22 cellular contexts compared by ENCODE assay signal in the genomic region with DNA sequence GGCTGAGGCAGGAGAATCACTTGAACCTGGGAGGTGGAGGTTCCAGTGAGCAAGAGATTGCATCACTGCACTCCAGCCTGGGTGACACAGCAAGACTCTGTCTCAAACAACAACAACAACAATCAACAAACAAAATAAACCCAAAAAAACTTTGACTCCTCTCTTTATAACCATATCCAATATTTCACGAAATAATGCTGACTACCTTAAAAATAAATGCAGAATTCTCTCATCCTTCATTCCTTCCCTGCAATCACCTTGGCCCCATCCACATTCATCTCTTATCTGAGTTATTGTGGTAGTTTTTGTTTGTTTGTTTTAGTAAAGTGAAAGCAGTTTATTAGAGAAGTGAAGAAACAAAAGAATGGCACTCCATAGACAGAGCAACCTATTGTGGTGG. TPM values are rescaled to one million over a fixed set of nuclear protein-coding genes. Genes with fewer than 3 reads are reported as not detected.
DNase-seq lines count a peak whose midpoint lies in the region; ATAC-seq, FAIRE-seq and TF ChIP-seq lines count a peak whose summit lies in the region.
"Had no signal": no experiment of that assay in that cellular context is flagged by ENCODE, and none has a peak within 500 bp of the region (broad histone marks: within the 10 kb centered on the region; RNA-seq: fewer than 3 reads in every experiment).

No MANE protein-coding gene starts in this region.

- DNase-seq in A549 (ENCODE audit: low read depth in 1 of 2, low spot score in 1 of 2) = no peak
- DNase-seq in K562 (ENCODE audit: extremely low read depth in 1 of 4, low spot score in 3 of 4) = no peak
- DNase-seq in neural progenitor cell (ENCODE audit: low spot score) = no peak
- no peak for DNase-seq in NCI-H128 (lab: John Stamatoyannopoulos, UW; ENCODE audit: unreplicated experiment)
- DNase-seq: 8988T; C1 segment of cervical spinal cord; Calu3; CD4-positive, alpha-beta memory T cell; COR-L47; DMS53; DMS79 treated with DMSO at 0.1 percent for 48 hours; GF-D8; GOT3; HCEC 1CT had no signal

- in situ Hi-C loops in K562 (cut with MboI) = no loop called here

- no peak for ATAC-seq in A549
- ATAC-seq in K562 = no peak
- no peak for ATAC-seq in HG03565 (IDR thresholded peaks at IDR 0.05; ENCODE audit: unreplicated experiment)

- intact Hi-C loops in K562 (cut with micrococcal nuclease) = no loop called here

- peaks cover 9% of the 10 kb centered on the region for H3K4me1 Mint-ChIP-seq in neural progenitor cell

- H3K4me3 ChIP-seq in A549 (no peak overlapping the region), K562 (no peak overlapping the region), neural progenitor cell (no peak overlapping the region)

- H3K27ac Mint-ChIP-seq in neural progenitor cell = no peak overlapping the region
- H3K27ac Mint-ChIP-seq: CD4-positive, alpha-beta memory T cell had no signal

- no peaks in the 10 kb centered on the region for H3K9me3 Mint-ChIP-seq in neural progenitor cell

- TF ChIP-seq EP300 in A549 (IDR thresholded peaks at IDR 0.05) (no peak), K562 (IDR thresholded peaks at IDR 0.05; ENCODE audit: low read length) (no peak)

- 2% methylated on average over 1 of the region's 1 CpG for WGBS in A549 (ENCODE audit: missing lambda C conversion rate)
- 0% methylated on average over 1 of the region's 1 CpG for WGBS in K562 (ENCODE audit: insufficient coverage, low coverage, missing lambda C conversion rate)

- H3K4me3 Mint-ChIP-seq in neural progenitor cell = peak overlapping the region; percentile 56
- H3K4me3 Mint-ChIP-seq: CD4-positive, alpha-beta memory T cell had no signal

- H2AFZ ChIP-seq in K562 (ENCODE audit: low read depth, low read length) (no peak overlapping the region), neural progenitor cell (replicated peaks) (no peak overlapping the region)

- H3K36me3 ChIP-seq in K562 (ENCODE audit: control insufficient read depth, insufficient read depth, low read length) (no peaks in the 10 kb centered on the region), neural progenitor cell (no peaks in the 10 kb centered on the region)

- H3K9me3 ChIP-seq in A549 (no peaks in the 10 kb centered on the region), K562 (replicated peaks; ENCODE audit: control insufficient read depth, insufficient read depth, low read depth, low read length) (no peaks in the 10 kb centered on the region), neural progenitor cell (ENCODE audit: low read depth) (no peaks in the 10 kb centered on the region)

- peaks cover 5% of the 10 kb centered on the region for H3F3A ChIP-seq in neural progenitor cell (ENCODE audit: low read depth)

- no peak for TF ChIP-seq RAD21 in A549 (conservative IDR thresholded peaks at IDR 0.05 in 1 of 2, IDR thresholded peaks at IDR 0.05 in 1 of 2)
- no peak for TF ChIP-seq RAD21 in K562 (CRISPR knock-in tag; conservative IDR thresholded peaks at IDR 0.05 in 1 of 2, IDR thresholded peaks at IDR 0.05 in 1 of 2)

- BruUV-seq in K562 (replicated peaks; lab: Mats Ljungman, UMichigan) = no TSS peak

- no peaks in the 10 kb centered on the region for H3K9me1 ChIP-seq in K562 (ENCODE audit: control insufficient read depth, insufficient read depth, low read length)

- no peaks in the 10 kb centered on the region for H4K20me1 ChIP-seq in K562 (replicated peaks; ENCODE audit: control insufficient read depth, insufficient read depth, low read length)
- H4K20me1 ChIP-seq in neural progenitor cell (ENCODE audit: low read depth) = peaks cover 29% of the 10 kb centered on the region

- H3K9ac ChIP-seq in K562 (ENCODE audit: insufficient read depth in 1 of 2, low read depth in 2 of 2, low read length in 2 of 2) = no peak overlapping the region
- H3K9ac ChIP-seq in neural progenitor cell = no peak overlapping the region

- no peak overlapping the region for H3K27ac ChIP-seq in A549
- no peak overlapping the region for H3K27ac ChIP-seq in K562 (ENCODE audit: extremely low read depth, low read depth, low read length)
- H3K27ac ChIP-seq in neural progenitor cell = no peak overlapping the region

- no peak for TF ChIP-seq POLR2A in A549 (IDR thresholded peaks at IDR 0.05; ENCODE audit: low read length)
- no peak for TF ChIP-seq POLR2A in K562 (conservative IDR thresholded peaks at IDR 0.05)

- H3K79me2 ChIP-seq in K562 (ENCODE audit: control insufficient read depth, insufficient read depth, low read length) = no peaks in the 10 kb centered on the region
- H3K79me2 ChIP-seq in neural progenitor cell (ENCODE audit: low read depth) = no peaks in the 10 kb centered on the region

- H3K27me3 Mint-ChIP-seq in neural progenitor cell (ENCODE audit: insufficient read depth, low read depth) = peaks cover 42% of the 10 kb centered on the region

- H3K36me3 Mint-ChIP-seq in neural progenitor cell = no peaks in the 10 kb centered on the region
- H3K36me3 Mint-ChIP-seq: CD4-positive, alpha-beta memory T cell had no signal

- POLR2A ChIA-PET in A549 (lab: Yijun Ruan, JAX) (no interaction called here), K562 (lab: Yijun Ruan, JAX) (no interaction called here)

- CTCF ChIA-PET in A549 (lab: Yijun Ruan, JAX) = interaction anchor here (1.0 to 3.9 kb wide), 4 partner anchors 10 to 326 kb away, joined by 3 to 19 read pairs (median 4); no protein-coding TSS in a partner anchor
- CTCF ChIA-PET in K562 (lab: Yijun Ruan, JAX; ENCODE audit: low intra/inter-chr PET ratio) = no interaction called here

- H3K4me1 ChIP-seq in A549 = peaks cover 13% of the 10 kb centered on the region; the same call in 2 of the 3 replicates
- H3K4me1 ChIP-seq in K562 (replicated peaks in 1 of 2; ENCODE audit: control insufficient read depth in 2 of 2, insufficient read depth in 2 of 2, low read length in 2 of 2) = peaks cover 0 to 15% of the 10 kb centered on the region in 2 experiments; a peak in 2 of 5 replicates
- H3K4me1 ChIP-seq in neural progenitor cell = peaks cover 3% of the 10 kb centered on the region

- H3K27me3 ChIP-seq in K562 (ENCODE audit: control insufficient read depth in 2 of 2, insufficient read depth in 2 of 2, low read length in 2 of 2) (peaks cover 7 to 48% of the 10 kb centered on the region in 2 experiments), neural progenitor cell (peaks cover 85% of the 10 kb centered on the region)

- TF ChIP-seq CTCF in A549 (IDR thresholded peaks at IDR 0.05) (no peak), K562 (IDR thresholded peaks at IDR 0.05 in 2 of 3, conservative IDR thresholded peaks at IDR 0.05 in 1 of 3; ENCODE audit: insufficient read depth in 2 of 3, low read depth in 1 of 3, low read length in 3 of 3) (no peak), neural progenitor cell (IDR thresholded peaks at IDR 0.05) (no peak)

- no peak overlapping the region for H3K4me2 ChIP-seq in A549
- no peak overlapping the region for H3K4me2 ChIP-seq in K562 (ENCODE audit: insufficient read depth, low read length)
- no peak overlapping the region for H3K4me2 ChIP-seq in neural progenitor cell

- FAIRE-seq in A549 (lab: Jason Lieb, UNC) (no peak), K562 (lab: Jason Lieb, UNC) (no peak)
- FAIRE-seq: GM12891, GM18507, H54 had no signal

RNA-seq across cellular contexts. Expression of a gene that starts 3.2 kb away (rescaled TPM):
- polyA plus RNA-seq in A549 (2011; rRNA removed) (0.44 and 0.62 TPM in 2 replicates), A549 (2017; fragmentation: RNase III; extraction: RNeasy Plus Mini Kit Qiagen cat#74134 plus additional on column Dnase treatment) (0.90 to 1.1 TPM (median 0.97 TPM) in 3 replicates), K562 (2011; rRNA removed) (1.2 and 2.4 TPM in 2 replicates), K562 (2014; fragmentation: Illumina TruSeq; extraction: Trizol) (0.30 and 0.93 TPM in 2 replicates), K562 (2014; fragmentation: Nextera tagmentation; extraction: Ambion mirVana) (under 1 TPM in 1 of 2 experiments, not detected in 1; 0.15 TPM), K562 (2014; rRNA removed) (0.98 and 1.3 TPM in 2 replicates)
- polyA plus RNA-seq in A549 (2012; cell fraction: cytosol; rRNA removed) = 0.62 and 1.1 TPM in 2 replicates
- 1.3 and 2.4 TPM in 2 replicates for polyA plus RNA-seq in A549 (2012; cell fraction: nucleus; rRNA removed)
- 0.88 and 2.8 TPM in 2 replicates for polyA minus RNA-seq in A549 (2011; rRNA and poly(A)+ RNA removed)
- 7.3 and 20.4 TPM in 2 replicates for total RNA-seq in K562 (2011; cell fraction: chromatin; rRNA removed; ENCODE audit: low replicate concordance)
- 5.5 and 20.2 TPM in 2 replicates for total RNA-seq in K562 (2011; cell fraction: nucleolus; rRNA removed)
- total RNA-seq in K562 (2011; cell fraction: nucleoplasm; rRNA removed) = 6.1 and 11.5 TPM in 2 replicates
- total RNA-seq in K562 (2014; rRNA removed) (0.45 and 0.53 TPM in 2 replicates), K562 (2014; rRNA removed; fragmentation: Illumina TruSeq; extraction: Trizol) (0.03 and 0.25 TPM in 2 replicates), K562 (2015; rRNA removed; fragmentation: Illumina TruSeq; extraction: Trizol) (0.23 and 0.40 TPM in 2 replicates), K562 (2021) (0.67 and 0.71 TPM in 2 replicates), neural progenitor cell (ENCODE audit: low replicate concordance) (0.60 and 4.2 TPM in 2 replicates)
- 1.2 and 6.3 TPM in 2 replicates for polyA plus RNA-seq in K562 (2011; cell fraction: cytosol; rRNA removed)
- 3.5 and 11.2 TPM in 2 replicates for polyA plus RNA-seq in K562 (2011; cell fraction: nucleus; rRNA removed)
- polyA plus RNA-seq in K562 (2012) = 1.2 and 1.7 TPM in 2 replicates
- 0.90 and 1.6 TPM in 2 replicates for polyA minus RNA-seq in K562 (2011; rRNA and poly(A)+ RNA removed)
- 3.7 and 5.7 TPM in 2 replicates for polyA minus RNA-seq in K562 (2011; cell fraction: cytosol; rRNA and poly(A)+ RNA removed)
- 0.67 and 3.2 TPM in 2 replicates for polyA minus RNA-seq in K562 (2011; cell fraction: nucleus; rRNA and poly(A)+ RNA removed)
- total RNA-seq: Calu3; CD4-positive, alpha-beta memory T cell had no signal

RNA-seq across cellular contexts. Expression of a gene that starts 26.5 kb away (rescaled TPM):
- not detected in 2 replicates for polyA plus RNA-seq in A549 (2011; rRNA removed)
- polyA plus RNA-seq in A549 (2012; cell fraction: cytosol; rRNA removed) = not detected in 2 replicates
- not detected in 2 replicates for polyA plus RNA-seq in A549 (2012; cell fraction: nucleus; rRNA removed)
- not detected in 3 replicates for polyA plus RNA-seq in A549 (2017; fragmentation: RNase III; extraction: RNeasy Plus Mini Kit Qiagen cat#74134 plus additional on column Dnase treatment)
- polyA minus RNA-seq in A549 (2011; rRNA and poly(A)+ RNA removed) = not detected in 2 replicates
- total RNA-seq in K562 (2011; cell fraction: chromatin; rRNA removed; ENCODE audit: low replicate concordance) = not detected in 2 replicates
- not detected in 2 replicates for total RNA-seq in K562 (2011; cell fraction: nucleolus; rRNA removed)
- total RNA-seq in K562 (2011; cell fraction: nucleoplasm; rRNA removed) = not detected in 2 replicates
- not detected in 2 replicates for total RNA-seq in K562 (2014; rRNA removed)
- not detected in 2 replicates for total RNA-seq in K562 (2014; rRNA removed; fragmentation: Illumina TruSeq; extraction: Trizol)
- not detected in 2 replicates for total RNA-seq in K562 (2015; rRNA removed; fragmentation: Illumina TruSeq; extraction: Trizol)
- total RNA-seq in K562 (2021) = not detected in 2 replicates
- polyA plus RNA-seq in K562 (2011; rRNA removed) = not detected in 2 replicates
- polyA plus RNA-seq in K562 (2011; cell fraction: cytosol; rRNA removed) = not detected in 2 replicates
- not detected in 2 replicates for polyA plus RNA-seq in K562 (2011; cell fraction: nucleus; rRNA removed)
- not detected in 2 replicates for polyA plus RNA-seq in K562 (2012)
- not detected in 2 replicates for polyA plus RNA-seq in K562 (2014; fragmentation: Illumina TruSeq; extraction: Trizol)
- polyA plus RNA-seq in K562 (2014; fragmentation: Nextera tagmentation; extraction: Ambion mirVana) = not detected
- not detected in 2 replicates for polyA plus RNA-seq in K562 (2014; rRNA removed)
- not detected in 2 replicates for polyA minus RNA-seq in K562 (2011; rRNA and poly(A)+ RNA removed)
- not detected in 2 replicates for polyA minus RNA-seq in K562 (2011; cell fraction: cytosol; rRNA and poly(A)+ RNA removed)
- not detected in 2 replicates for polyA minus RNA-seq in K562 (2011; cell fraction: nucleus; rRNA and poly(A)+ RNA removed)
- total RNA-seq in neural progenitor cell (ENCODE audit: low replicate concordance) = not detected in 2 replicates
- total RNA-seq: A673; Calu3; CD4-positive, alpha-beta memory T cell; Daoy; G401 had no signal
- polyA plus RNA-seq: BJ; CD4-positive, alpha-beta memory T cell had no signal

RNA-seq across cellular contexts. Expression of a gene that starts 26.9 kb away (rescaled TPM):
- polyA plus RNA-seq in A549 (2011; rRNA removed) = 25.6 and 31.0 TPM in 2 replicates
- polyA plus RNA-seq in A549 (2012; cell fraction: cytosol; rRNA removed) = 36.0 and 37.7 TPM in 2 replicates
- 83.7 and 97.0 TPM in 2 replicates for polyA plus RNA-seq in A549 (2012; cell fraction: nucleus; rRNA removed)
- 37.5 to 55.5 TPM (median 53.7 TPM) in 3 replicates for polyA plus RNA-seq in A549 (2017; fragmentation: RNase III; extraction: RNeasy Plus Mini Kit Qiagen cat#74134 plus additional on column Dnase treatment)
- polyA minus RNA-seq in A549 (2011; rRNA and poly(A)+ RNA removed) = 54.2 and 76.6 TPM in 2 replicates
- 11.1 and 15.9 TPM in 2 replicates for total RNA-seq in K562 (2011; cell fraction: chromatin; rRNA removed; ENCODE audit: low replicate concordance)
- 9.1 and 10.3 TPM in 2 replicates for total RNA-seq in K562 (2011; cell fraction: nucleolus; rRNA removed)
- total RNA-seq in K562 (2011; cell fraction: nucleoplasm; rRNA removed) = 7.7 and 9.6 TPM in 2 replicates
- total RNA-seq in K562 (2014; rRNA removed) = 1.6 and 1.7 TPM in 2 replicates
- 0.99 and 1.1 TPM in 2 replicates for total RNA-seq in K562 (2014; rRNA removed; fragmentation: Illumina TruSeq; extraction: Trizol)
- 1.7 and 2.1 TPM in 2 replicates for total RNA-seq in K562 (2015; rRNA removed; fragmentation: Illumina TruSeq; extraction: Trizol)
- total RNA-seq in K562 (2021) = 2.5 and 2.8 TPM in 2 replicates
- polyA plus RNA-seq in K562 (2011; rRNA removed) = 2.6 and 8.2 TPM in 2 replicates
- polyA plus RNA-seq in K562 (2011; cell fraction: cytosol; rRNA removed) = 3.7 and 7.3 TPM in 2 replicates
- polyA plus RNA-seq in K562 (2011; cell fraction: nucleus; rRNA removed) = 9.3 and 20.5 TPM in 2 replicates
- 5.0 and 8.5 TPM in 2 replicates for polyA plus RNA-seq in K562 (2012)
- polyA plus RNA-seq in K562 (2014; fragmentation: Illumina TruSeq; extraction: Trizol) = 1.8 and 2.2 TPM in 2 replicates
- polyA plus RNA-seq in K562 (2014; fragmentation: Nextera tagmentation; extraction: Ambion mirVana) = under 1 TPM in 1 of 2 experiments, not detected in 1; 0.08 TPM
- 3.0 and 3.9 TPM in 2 replicates for polyA plus RNA-seq in K562 (2014; rRNA removed)
- 2.0 and 4.1 TPM in 2 replicates for polyA minus RNA-seq in K562 (2011; rRNA and poly(A)+ RNA removed)
- 3.9 and 4.7 TPM in 2 replicates for polyA minus RNA-seq in K562 (2011; cell fraction: cytosol; rRNA and poly(A)+ RNA removed)
- 3.4 and 10.0 TPM in 2 replicates for polyA minus RNA-seq in K562 (2011; cell fraction: nucleus; rRNA and poly(A)+ RNA removed)
- 35.0 and 37.0 TPM in 2 replicates for total RNA-seq in neural progenitor cell (ENCODE audit: low replicate concordance)

RNA-seq across cellular contexts. Expression of a gene that starts 52.3 kb away (rescaled TPM):
- 222 and 251 TPM in 2 replicates for polyA plus RNA-seq in A549 (2011; rRNA removed)
- polyA plus RNA-seq in A549 (2012; cell fraction: cytosol; rRNA removed) = 659 and 665 TPM in 2 replicates
- 919 and 1,052 TPM in 2 replicates for polyA plus RNA-seq in A549 (2012; cell fraction: nucleus; rRNA removed)
- polyA plus RNA-seq in A549 (2017; fragmentation: RNase III; extraction: RNeasy Plus Mini Kit Qiagen cat#74134 plus additional on column Dnase treatment) = 450 to 495 TPM (median 462 TPM) in 3 replicates
- 153 and 170 TPM in 2 replicates for polyA minus RNA-seq in A549 (2011; rRNA and poly(A)+ RNA removed)
- 31.2 and 48.4 TPM in 2 replicates for total RNA-seq in K562 (2011; cell fraction: chromatin; rRNA removed; ENCODE audit: low replicate concordance)
- total RNA-seq in K562 (2011; cell fraction: nucleolus; rRNA removed) = 21.7 and 30.7 TPM in 2 replicates
- 25.6 and 26.8 TPM in 2 replicates for total RNA-seq in K562 (2011; cell fraction: nucleoplasm; rRNA removed)
- 32.8 and 47.0 TPM in 2 replicates for total RNA-seq in K562 (2014; rRNA removed)
- 30.0 and 32.1 TPM in 2 replicates for total RNA-seq in K562 (2014; rRNA removed; fragmentation: Illumina TruSeq; extraction: Trizol)
- 25.1 and 26.9 TPM in 2 replicates for total RNA-seq in K562 (2015; rRNA removed; fragmentation: Illumina TruSeq; extraction: Trizol)
- 52.4 and 57.6 TPM in 2 replicates for total RNA-seq in K562 (2021)
- polyA plus RNA-seq in K562 (2011; rRNA removed) = 48.6 and 71.9 TPM in 2 replicates
- 91.8 and 167 TPM in 2 replicates for polyA plus RNA-seq in K562 (2011; cell fraction: cytosol; rRNA removed)
- 89.0 and 90.1 TPM in 2 replicates for polyA plus RNA-seq in K562 (2011; cell fraction: nucleus; rRNA removed)
- 60.3 and 69.5 TPM in 2 replicates for polyA plus RNA-seq in K562 (2012)
- polyA plus RNA-seq in K562 (2014; fragmentation: Illumina TruSeq; extraction: Trizol) = 126 and 174 TPM in 2 replicates
- 10 to 100 TPM; 31.5 to 60.0 TPM for polyA plus RNA-seq in K562 (2014; fragmentation: Nextera tagmentation; extraction: Ambion mirVana)
- 42.4 and 48.9 TPM in 2 replicates for polyA plus RNA-seq in K562 (2014; rRNA removed)
- polyA minus RNA-seq in K562 (2011; rRNA and poly(A)+ RNA removed) = 19.6 and 23.6 TPM in 2 replicates
- polyA minus RNA-seq in K562 (2011; cell fraction: cytosol; rRNA and poly(A)+ RNA removed) = 25.1 and 27.8 TPM in 2 replicates
- 12.7 and 18.3 TPM in 2 replicates for polyA minus RNA-seq in K562 (2011; cell fraction: nucleus; rRNA and poly(A)+ RNA removed)
- 0.56 TPM in 1 of 2 replicates, not detected in the other for total RNA-seq in neural progenitor cell (ENCODE audit: low replicate concordance)

RNA-seq across cellular contexts. Expression of a gene that starts 53.0 kb away (rescaled TPM):
- 0.94 and 1.3 TPM in 2 replicates for polyA plus RNA-seq in A549 (2011; rRNA removed)
- polyA plus RNA-seq in A549 (2012; cell fraction: cytosol; rRNA removed) = 1.1 and 1.3 TPM in 2 replicates
- polyA plus RNA-seq in A549 (2012; cell fraction: nucleus; rRNA removed) = 0.73 and 0.80 TPM in 2 replicates
- 0.55 to 0.73 TPM (median 0.71 TPM) in 3 replicates for polyA plus RNA-seq in A549 (2017; fragmentation: RNase III; extraction: RNeasy Plus Mini Kit Qiagen cat#74134 plus additional on column Dnase treatment)
- 1.2 and 1.5 TPM in 2 replicates for polyA minus RNA-seq in A549 (2011; rRNA and poly(A)+ RNA removed)
- total RNA-seq in K562 (2011; cell fraction: chromatin; rRNA removed; ENCODE audit: low replicate concordance) = not detected in 2 replicates
- not detected in 2 replicates for total RNA-seq in K562 (2011; cell fraction: nucleolus; rRNA removed)
- total RNA-seq in K562 (2011; cell fraction: nucleoplasm; rRNA removed) = not detected in 2 replicates
- not detected in 2 replicates for total RNA-seq in K562 (2014; rRNA removed)
- total RNA-seq in K562 (2014; rRNA removed; fragmentation: Illumina TruSeq; extraction: Trizol) = not detected in 2 replicates
- not detected in 2 replicates for total RNA-seq in K562 (2015; rRNA removed; fragmentation: Illumina TruSeq; extraction: Trizol)
- total RNA-seq in K562 (2021) = not detected in 2 replicates
- not detected in 2 replicates for polyA plus RNA-seq in K562 (2011; rRNA removed)
- polyA plus RNA-seq in K562 (2011; cell fraction: cytosol; rRNA removed) = not detected in 2 replicates
- polyA plus RNA-seq in K562 (2011; cell fraction: nucleus; rRNA removed) = not detected in 2 replicates
- polyA plus RNA-seq in K562 (2012) = 0.05 TPM in 1 of 2 replicates, not detected in the other
- not detected in 2 replicates for polyA plus RNA-seq in K562 (2014; fragmentation: Illumina TruSeq; extraction: Trizol)
- polyA plus RNA-seq in K562 (2014; fragmentation: Nextera tagmentation; extraction: Ambion mirVana) = under 1 TPM in 1 of 2 experiments, not detected in 1; 0.04 TPM
- not detected in 2 replicates for polyA plus RNA-seq in K562 (2014; rRNA removed)
- not detected in 2 replicates for polyA minus RNA-seq in K562 (2011; rRNA and poly(A)+ RNA removed)
- polyA minus RNA-seq in K562 (2011; cell fraction: cytosol; rRNA and poly(A)+ RNA removed) = not detected in 2 replicates
- not detected in 2 replicates for polyA minus RNA-seq in K562 (2011; cell fraction: nucleus; rRNA and poly(A)+ RNA removed)
- total RNA-seq in neural progenitor cell (ENCODE audit: low replicate concordance) = not detected in 2 replicates
- total RNA-seq: A673; Calu3; CD4-positive, alpha-beta memory T cell; Daoy; G401 had no signal
- polyA plus RNA-seq: BJ; CD4-positive, alpha-beta memory T cell had no signal
